Comparison of ENCODE assay signal across 9 cellular contexts in genomic region chr10:79221110-79222051, GRCh38.
DNase-seq lines count a peak whose midpoint lies in the region; ATAC-seq and TF ChIP-seq lines count a peak whose summit lies in the region.
"Had no signal": no experiment of that assay in that cellular context is flagged by ENCODE, and none has a peak within 500 bp of the region (broad histone marks: within the 10 kb centered on the region; RNA-seq: fewer than 3 reads in every experiment).

No MANE protein-coding gene starts in this region.

- no peaks in the 10 kb centered on the region for H3K27me3 ChIP-seq in foreskin keratinocyte

- ATAC-seq in SK-N-SH treated with all-trans-retinoic acid at 6 μM for 48 hours (peak; percentile 61), foreskin keratinocyte (peak; percentile 92)

- peaks cover 3% of the 10 kb centered on the region for H3K27me3 Mint-ChIP-seq in nephron (ENCODE audit: low read depth)

- H3K27ac ChIP-seq in foreskin keratinocyte, result no peak overlapping the region

- H3K4me3 Mint-ChIP-seq in nephron, result peak overlapping the region; percentile 26 to 55 (median 43)

- peaks cover 52% of the 10 kb centered on the region for H3K36me3 Mint-ChIP-seq in nephron (ENCODE audit: low read depth)

- H3K4me1 ChIP-seq in foreskin keratinocyte, result peaks cover 3% of the 10 kb centered on the region

- H3K9me3 Mint-ChIP-seq in nephron, result no peaks in the 10 kb centered on the region

- peak overlapping the region; percentile 97 to 98 (median 98) for H3K27ac Mint-ChIP-seq in nephron

- H3K4me1 Mint-ChIP-seq in nephron, result peaks cover 61% of the 10 kb centered on the region

- peak; percentile 79 for DNase-seq in AG08396 (ENCODE audit: low spot score)
- DNase-seq in foreskin keratinocyte, result peak; percentile 69 to 86
- no peak for DNase-seq in glomerular visceral epithelial cell (ENCODE audit: extremely low spot score)
- DNase-seq in SIG-M5 treated with dmso at 0.1 percent for 504 hours (lab: John Stamatoyannopoulos, UW; ENCODE audit: unreplicated experiment), result no peak
- DNase-seq in HK-2 (ENCODE audit: unreplicated experiment), result no peak
- no peak for DNase-seq in activated naive CD4-positive, alpha-beta T cell (lab: John Stamatoyannopoulos, UW)
- DNase-seq: activated T-cell treated with anti-CD3 and anti-CD28 coated beads for 4 hours had no signal

- TF ChIP-seq CTCF in foreskin keratinocyte (conservative IDR thresholded peaks at IDR 0.05) (peak; percentile 23), nephron (IDR thresholded peaks at IDR 0.05; ENCODE audit: unreplicated experiment in 3 of 3) (no peak)

TF ChIP-seq in SK-N-SH treated with all-trans-retinoic acid at 6 μM for 48 hours, 23 proteins besides CTCF, POLR2A, EP300 and RAD21:
- TF ChIP-seq ZNF70 (CRISPR knock-in tag; IDR thresholded peaks at IDR 0.05), result 0 out of 2 replicates have a peak, but pooled peaks have one; percentile 4
- peak; percentile 78; the same call in 1 of the 2 replicates for TF ChIP-seq ZFP3 (CRISPR knock-in tag; IDR thresholded peaks at IDR 0.05)
- TF ChIP-seq ESRRG (CRISPR knock-in tag; IDR thresholded peaks at IDR 0.05), result peak; percentile 30; the same call in 1 of the 2 replicates
- TF ChIP-seq OSR1 (CRISPR knock-in tag; IDR thresholded peaks at IDR 0.05), result no peak
- TF ChIP-seq PPARA (CRISPR knock-in tag; IDR thresholded peaks at IDR 0.05; ENCODE audit: borderline replicate concordance), result peak; percentile 44; the same call in 1 of the 2 replicates
- TF ChIP-seq ZNF565 (CRISPR knock-in tag; conservative IDR thresholded peaks at IDR 0.05; ENCODE audit: low read depth), result no peak; the same call in 1 of the 2 replicates
- peak; percentile 48; the same call in 1 of the 2 replicates for TF ChIP-seq CREB5 (CRISPR knock-in tag; IDR thresholded peaks at IDR 0.05; ENCODE audit: low read depth)
- peak; percentile 26; the same call in 1 of the 2 replicates for TF ChIP-seq ISL1 (CRISPR knock-in tag; IDR thresholded peaks at IDR 0.05)
- TF ChIP-seq ARNTL (CRISPR knock-in tag; IDR thresholded peaks at IDR 0.05; ENCODE audit: borderline replicate concordance, low read depth), result peak; percentile 89
- TF ChIP-seq CSDC2 (CRISPR knock-in tag; IDR thresholded peaks at IDR 0.05), result peak; percentile 18
- peak; percentile 35; the same call in 1 of the 2 replicates for TF ChIP-seq TCF4 (CRISPR knock-in tag; IDR thresholded peaks at IDR 0.05; ENCODE audit: borderline replicate concordance)
- no peak for TF ChIP-seq RARB (CRISPR knock-in tag; IDR thresholded peaks at IDR 0.05)
- peak; percentile 72 for TF ChIP-seq TSHZ2 (CRISPR knock-in tag; IDR thresholded peaks at IDR 0.05)

Comparison
In these comparisons a context has a peak if more than half of its experiments do, and no peak if none do; other contexts are left out.
1. DNase-seq: peak in AG08396 (single experiment) and foreskin keratinocyte (2 of 2); none in glomerular visceral epithelial cell (single experiment), SIG-M5 treated with dmso at 0.1 percent for 504 hours (single experiment), HK-2 (single experiment) and activated naive CD4-positive, alpha-beta T cell (0 of 4).